Comparison of ENCODE assay signal across 13 cellular contexts in genomic region chr1:83849191-83850061, GRCh38.
DNase-seq lines count a peak whose midpoint lies in the region; ATAC-seq and TF ChIP-seq lines count a peak whose summit lies in the region.
"Had no signal": no experiment of that assay in that cellular context is flagged by ENCODE, and none has a peak within 500 bp of the region (broad histone marks: within the 10 kb centered on the region; RNA-seq: fewer than 3 reads in every experiment).

No MANE protein-coding gene starts in this region.

- peaks cover 11% of the 10 kb centered on the region for H3K4me1 Mint-ChIP-seq in MCF 10A (ENCODE audit: insufficient read depth, unreplicated experiment)
- no peaks in the 10 kb centered on the region for H3K4me1 Mint-ChIP-seq in stimulated activated effector memory CD8-positive, alpha-beta T cell treated with anti-CD3 and anti-CD28 coated beads, Interleukin-12 subunit alpha, Interleukin-12 subunit beta, amount 100 ng/mL, for 72 hours
- H3K4me1 Mint-ChIP-seq: B cell, nephron progenitor cell had no signal

- no peaks in the 10 kb centered on the region for H3K79me1 ChIP-seq in trophoblast cell (ENCODE audit: low read length)

- H3K4ac ChIP-seq in trophoblast cell (ENCODE audit: low read depth, low read length), result no peak overlapping the region

- H4K12ac ChIP-seq in trophoblast cell (ENCODE audit: low read depth, low read length), result no peak overlapping the region

- BruUV-seq in mammary epithelial cell (replicated peaks; lab: Mats Ljungman, UMichigan) (no TSS peak), MCF 10A (replicated peaks; lab: Mats Ljungman, UMichigan) (no TSS peak)

- TF ChIP-seq CTCF in mammary epithelial cell (conservative IDR thresholded peaks at IDR 0.05 in 1 of 2, IDR thresholded peaks at IDR 0.05 in 1 of 2; ENCODE audit: extremely low read depth in 1 of 2, insufficient read depth in 1 of 2, low read depth in 1 of 2, low read length in 2 of 2), result no peak
- no peak for TF ChIP-seq CTCF in MCF 10A (IDR thresholded peaks at IDR 0.05; ENCODE audit: unreplicated experiment)
- no peak; the same call in 1 of the 2 replicates for TF ChIP-seq CTCF in OCI-LY3 (IDR thresholded peaks at IDR 0.05; ENCODE audit: low read depth, low read length)

- H3K79me2 ChIP-seq in mammary epithelial cell (ENCODE audit: insufficient read depth, low read length), result no peaks in the 10 kb centered on the region
- no peaks in the 10 kb centered on the region for H3K79me2 ChIP-seq in OCI-LY3 (ENCODE audit: low read length)
- H3K79me2 ChIP-seq in trophoblast cell (ENCODE audit: control insufficient read depth, insufficient read depth, low read length, poor library complexity), result no peaks in the 10 kb centered on the region

- peak; percentile 9 for DNase-seq in mammary epithelial cell
- no peak for DNase-seq in MCF 10A (ENCODE audit: unreplicated experiment)
- DNase-seq in stimulated activated effector memory CD8-positive, alpha-beta T cell treated with anti-CD3 and anti-CD28 coated beads, Interleukin-12 subunit alpha, Interleukin-12 subunit beta, amount 100 ng/mL, for 72 hours (ENCODE audit: low spot score in 2 of 2), result no peak
- DNase-seq in superior temporal gyrus (ENCODE audit: extremely low spot score), result no peak
- no peak for DNase-seq in trophoblast cell
- no peak for DNase-seq in erythroblast (lab: John Stamatoyannopoulos, UW)
- DNase-seq: body of pancreas, esophagus squamous epithelium, GOT3, nephron progenitor cell had no signal

- H2AK5ac ChIP-seq in trophoblast cell (ENCODE audit: low read length), result no peak overlapping the region

- H3K27me3 ChIP-seq in mammary epithelial cell (ENCODE audit: insufficient read depth, low read length) (no peaks in the 10 kb centered on the region), OCI-LY3 (ENCODE audit: low read depth, low read length) (no peaks in the 10 kb centered on the region), trophoblast cell (ENCODE audit: insufficient read depth, low read length) (no peaks in the 10 kb centered on the region)
- H3K27me3 ChIP-seq: body of pancreas, esophagus squamous epithelium had no signal

- TF ChIP-seq POLR2A in erythroblast (IDR thresholded peaks at IDR 0.05; ENCODE audit: low read length), result no peak

- no peaks in the 10 kb centered on the region for H4K20me1 ChIP-seq in mammary epithelial cell (ENCODE audit: insufficient read depth, low read length)
- no peaks in the 10 kb centered on the region for H4K20me1 ChIP-seq in OCI-LY3 (ENCODE audit: insufficient read depth, low read length)

- H4K8ac ChIP-seq in trophoblast cell (ENCODE audit: low read depth, low read length), result no peak overlapping the region

- no peak overlapping the region for H3K27ac ChIP-seq in mammary epithelial cell (ENCODE audit: insufficient read depth, low read depth, low read length)
- no peak overlapping the region for H3K27ac ChIP-seq in OCI-LY3 (ENCODE audit: low read length)
- H3K27ac ChIP-seq in trophoblast cell (ENCODE audit: low read depth, low read length), result no peak overlapping the region
- H3K27ac ChIP-seq: body of pancreas, esophagus squamous epithelium had no signal

- H3K4me3 Mint-ChIP-seq in MCF 10A (ENCODE audit: unreplicated experiment), result no peak overlapping the region
- H3K4me3 Mint-ChIP-seq in stimulated activated effector memory CD8-positive, alpha-beta T cell treated with anti-CD3 and anti-CD28 coated beads, Interleukin-12 subunit alpha, Interleukin-12 subunit beta, amount 100 ng/mL, for 72 hours, result no peak overlapping the region
- H3K4me3 Mint-ChIP-seq: B cell, nephron progenitor cell had no signal

- H3K4me2 ChIP-seq in mammary epithelial cell (ENCODE audit: insufficient read depth, low read depth, low read length) (no peak overlapping the region), OCI-LY3 (ENCODE audit: low read length) (peak overlapping the region; percentile 12; the same call in 1 of the 2 replicates), trophoblast cell (ENCODE audit: low read length) (no peak overlapping the region)

- H2BK5ac ChIP-seq in trophoblast cell (ENCODE audit: low read depth, low read length, poor library complexity), result no peak overlapping the region

- H3K4me3 ChIP-seq in mammary epithelial cell (replicated peaks in 1 of 3; ENCODE audit: insufficient read depth in 1 of 3, low read depth in 2 of 3, low read length in 3 of 3) (no peak overlapping the region), OCI-LY3 (ENCODE audit: low read length) (no peak overlapping the region), trophoblast cell (ENCODE audit: low read depth, low read length) (no peak overlapping the region)
- H3K4me3 ChIP-seq: body of pancreas, esophagus squamous epithelium had no signal

- WGBS in mammary epithelial cell (ENCODE audit: low coverage, missing lambda C conversion rate), result 91% methylated on average over 1 of the region's 3 CpGs
- WGBS in trophoblast cell (ENCODE audit: extremely low coverage, insufficient coverage, insufficient read length), result no CpG with 5 or more reads among the region's 3 CpGs

- peak; percentile 70 for ATAC-seq in HG02884 (IDR thresholded peaks at IDR 0.05; ENCODE audit: unreplicated experiment)
- ATAC-seq in stimulated activated effector memory CD8-positive, alpha-beta T cell treated with anti-CD3 and anti-CD28 coated beads, Interleukin-12 subunit alpha, Interleukin-12 subunit beta, amount 100 ng/mL, for 72 hours, result peak; percentile 71
- ATAC-seq: body of pancreas had no signal

- intact Hi-C loops in mammary epithelial cell (cut with micrococcal nuclease), result no loop called here
- intact Hi-C loops in MCF 10A (cut with micrococcal nuclease), result no loop called here

- no peak overlapping the region for H2BK12ac ChIP-seq in trophoblast cell (ENCODE audit: low read length)

- no peaks in the 10 kb centered on the region for H3K36me3 ChIP-seq in mammary epithelial cell (ENCODE audit: insufficient read depth, low read length)
- H3K36me3 ChIP-seq in OCI-LY3 (replicated peaks; ENCODE audit: low read depth, low read length), result no peaks in the 10 kb centered on the region
- no peaks in the 10 kb centered on the region for H3K36me3 ChIP-seq in trophoblast cell (ENCODE audit: control insufficient read depth in 1 of 2, insufficient read depth in 2 of 2, low read length in 2 of 2)
- H3K36me3 ChIP-seq: esophagus squamous epithelium had no signal

- H3K36me3 Mint-ChIP-seq in MCF 10A (ENCODE audit: insufficient read depth, unreplicated experiment), result no peaks in the 10 kb centered on the region
- H3K36me3 Mint-ChIP-seq in stimulated activated effector memory CD8-positive, alpha-beta T cell treated with anti-CD3 and anti-CD28 coated beads, Interleukin-12 subunit alpha, Interleukin-12 subunit beta, amount 100 ng/mL, for 72 hours, result no peaks in the 10 kb centered on the region

- dilution Hi-C loops in mammary epithelial cell (cut with HindIII; ENCODE audit: low sequenced_read_pairs), result no loop called here

- H3K9me3 ChIP-seq in mammary epithelial cell (replicated peaks; ENCODE audit: insufficient read depth, low read length) (no peaks in the 10 kb centered on the region), OCI-LY3 (ENCODE audit: insufficient read depth, low read length) (no peaks in the 10 kb centered on the region), trophoblast cell (ENCODE audit: insufficient read depth, low read depth, low read length) (no peaks in the 10 kb centered on the region)
- H3K9me3 ChIP-seq: body of pancreas, esophagus squamous epithelium had no signal

- CTCF ChIA-PET in mammary epithelial cell (lab: Charles Lee; ENCODE audit: low non-redundant PET), result no interaction called here
- CTCF ChIA-PET in MCF 10A (lab: Yijun Ruan, JAX), result interaction anchor here (0.6 to 0.9 kb wide), 3 partner anchors 10 to 155 kb away, joined by 3 read pairs; no protein-coding TSS in a partner anchor

- in situ Hi-C loops in mammary epithelial cell (cut with MboI; ENCODE audit: low sequenced_read_pairs in 2 of 2), result no loop called here

- no peaks in the 10 kb centered on the region for H3K27me3 Mint-ChIP-seq in MCF 10A (ENCODE audit: insufficient read depth, unreplicated experiment)
- H3K27me3 Mint-ChIP-seq: B cell had no signal

- no peak overlapping the region for H3K18ac ChIP-seq in trophoblast cell (ENCODE audit: low read length)

- H2AFZ ChIP-seq in mammary epithelial cell (ENCODE audit: low read depth, low read length) (no peak overlapping the region), OCI-LY3 (ENCODE audit: low read depth, low read length) (no peak overlapping the region), trophoblast cell (ENCODE audit: insufficient read depth, low read length, poor library complexity) (no peak overlapping the region)

- H2BK120ac ChIP-seq in trophoblast cell (ENCODE audit: insufficient read depth, low read length, poor library complexity), result no peak overlapping the region

- POLR2A ChIA-PET in MCF 10A (lab: Yijun Ruan, JAX), result interaction anchor here (0.9 kb wide), 1 partner anchor 10 kb away, joined by 3 read pairs; no protein-coding TSS in a partner anchor

- no peaks in the 10 kb centered on the region for H3K9me3 Mint-ChIP-seq in MCF 10A (ENCODE audit: unreplicated experiment)
- no peaks in the 10 kb centered on the region for H3K9me3 Mint-ChIP-seq in stimulated activated effector memory CD8-positive, alpha-beta T cell treated with anti-CD3 and anti-CD28 coated beads, Interleukin-12 subunit alpha, Interleukin-12 subunit beta, amount 100 ng/mL, for 72 hours
- H3K9me3 Mint-ChIP-seq: nephron progenitor cell had no signal

- no peak overlapping the region for H3K14ac ChIP-seq in trophoblast cell (ENCODE audit: low read length)

- H4K91ac ChIP-seq in trophoblast cell (ENCODE audit: low read depth, low read length), result no peak overlapping the region

- no peak overlapping the region for H3K23ac ChIP-seq in trophoblast cell (ENCODE audit: low read length)

- H3K9ac ChIP-seq in mammary epithelial cell (ENCODE audit: insufficient read depth, low read length) (no peak overlapping the region), OCI-LY3 (ENCODE audit: low read length) (no peak overlapping the region), trophoblast cell (ENCODE audit: low read length) (no peak overlapping the region)

- H3K27ac Mint-ChIP-seq in MCF 10A (ENCODE audit: low read depth, unreplicated experiment), result no peak overlapping the region
- H3K27ac Mint-ChIP-seq in stimulated activated effector memory CD8-positive, alpha-beta T cell treated with anti-CD3 and anti-CD28 coated beads, Interleukin-12 subunit alpha, Interleukin-12 subunit beta, amount 100 ng/mL, for 72 hours, result no peak overlapping the region
- H3K27ac Mint-ChIP-seq: B cell, nephron progenitor cell had no signal

- H3K4me1 ChIP-seq in mammary epithelial cell (ENCODE audit: insufficient read depth, low read length) (no peaks in the 10 kb centered on the region), OCI-LY3 (ENCODE audit: low read length) (peaks cover 11% of the 10 kb centered on the region), trophoblast cell (ENCODE audit: control insufficient read depth in 1 of 2, insufficient read depth in 2 of 2, low read length in 2 of 2) (no peaks in the 10 kb centered on the region)
- H3K4me1 ChIP-seq: body of pancreas, esophagus squamous epithelium had no signal
